ENCODE assay signal across 10 cellular contexts in the genomic region with DNA sequence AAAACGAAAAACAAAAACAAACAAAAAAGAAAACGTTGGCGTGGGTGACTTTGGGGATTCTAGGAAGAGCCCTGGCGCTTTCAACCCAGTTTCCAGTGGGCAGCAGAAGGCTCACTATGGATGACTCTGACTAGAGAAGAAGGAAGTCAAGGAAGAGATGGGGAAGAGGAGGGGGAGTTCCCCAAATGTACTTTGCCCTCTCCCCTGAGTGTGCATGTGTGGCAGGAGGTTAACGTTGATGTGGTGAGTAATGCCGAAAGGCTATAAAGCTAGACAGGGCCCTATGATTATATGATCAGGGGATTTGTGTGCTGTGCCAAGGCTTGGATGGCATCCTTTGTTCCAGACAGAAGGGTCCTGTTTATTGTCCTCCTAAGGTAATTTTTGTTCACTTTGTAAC. TPM values are rescaled to one million over a fixed set of nuclear protein-coding genes. Genes with fewer than 3 reads are reported as not detected.
"Had no signal": no experiment of that assay in that cellular context is flagged by ENCODE, and none has a peak within 500 bp of the region (broad histone marks: within the 10 kb centered on the region; RNA-seq: fewer than 3 reads in every experiment).

No MANE protein-coding gene starts in this region.

RNA-seq across cellular contexts. Expression of gene HHLA2, which starts 0.9 kb away (rescaled TPM):
- total RNA-seq: astrocyte, endothelial cell of umbilical vein, esophagus mucosa, left ventricle myocardium inferior, lung microvascular endothelial cell, mesothelial cell of epicardium, neural crest cell, occipital lobe, skeletal muscle tissue, suprapubic skin had no signal
